ENCODE assay signal across 15 cellular contexts in genomic region chr5:306011-306805, GRCh38. TPM values are rescaled to one million over a fixed set of nuclear protein-coding genes. Genes with fewer than 3 reads are reported as not detected.
DNase-seq lines count a peak whose midpoint lies in the region; ATAC-seq and TF ChIP-seq lines count a peak whose summit lies in the region.
"Had no signal": no experiment of that assay in that cellular context is flagged by ENCODE, and none has a peak within 500 bp of the region (broad histone marks: within the 10 kb centered on the region; RNA-seq: fewer than 3 reads in every experiment).

No MANE protein-coding gene starts in this region.

- POLR2A ChIA-PET in WTC11 (lab: Charles Lee): no interaction called here

- peak; percentile 50 for DNase-seq in cardiac septum (ENCODE audit: low spot score)
- no peak for DNase-seq in left ventricle myocardium superior
- DNase-seq in WTC11 (ENCODE audit: low spot score): no peak
- no peak for DNase-seq in nephron progenitor cell
- no peak for DNase-seq in NCI-H2227 treated with DMSO at 0.1 percent for 48 hours (lab: John Stamatoyannopoulos, UW)
- no peak for DNase-seq in NOMO-1 (lab: John Stamatoyannopoulos, UW; ENCODE audit: unreplicated experiment in 2 of 2)
- DNase-seq: BE2C, GF-D8, NCI-H1436, NCI-H2029 treated with DMSO at 0.1 percent for 48 hours, NCI-H510A treated with DMSO at 0.1 percent for 48 hours, SJCRH30 had no signal

- CTCF ChIA-PET in WTC11 (lab: Charles Lee): interaction anchor here (1.9 kb wide), 1 partner anchor 11 kb away, joined by 7 read pairs; no protein-coding TSS in a partner anchor

- no peak for TF ChIP-seq CTCF in WTC11 (IDR thresholded peaks at IDR 0.05)
- TF ChIP-seq CTCF in nephron progenitor cell (IDR thresholded peaks at IDR 0.05): no peak

- H3K27me3 Mint-ChIP-seq in WTC11 (ENCODE audit: low read depth) (no peaks in the 10 kb centered on the region), nephron progenitor cell (ENCODE audit: low read depth, poor library complexity) (peaks cover 3% of the 10 kb centered on the region)
- H3K27me3 Mint-ChIP-seq: CD8-positive, alpha-beta memory T cell had no signal

- H3K4me3 Mint-ChIP-seq in WTC11: no peak overlapping the region
- H3K4me3 Mint-ChIP-seq in nephron progenitor cell: no peak overlapping the region

- peaks cover 42% of the 10 kb centered on the region for H3K4me1 Mint-ChIP-seq in WTC11
- peaks cover 61% of the 10 kb centered on the region for H3K4me1 Mint-ChIP-seq in nephron progenitor cell

- intact Hi-C loops in cardiac septum (cut with DNase I) (no loop called here), left ventricle myocardium superior (cut with micrococcal nuclease) (no loop called here)

- H3K27ac Mint-ChIP-seq in WTC11: peak overlapping the region; percentile 88
- peak overlapping the region; percentile 77 for H3K27ac Mint-ChIP-seq in nephron progenitor cell
- H3K27ac Mint-ChIP-seq: CD8-positive, alpha-beta memory T cell had no signal

- H3K9me3 Mint-ChIP-seq in WTC11 (no peaks in the 10 kb centered on the region), nephron progenitor cell (no peaks in the 10 kb centered on the region)
- H3K9me3 Mint-ChIP-seq: CD8-positive, alpha-beta memory T cell had no signal

- peaks cover 6% of the 10 kb centered on the region for H3K36me3 Mint-ChIP-seq in WTC11
- H3K36me3 Mint-ChIP-seq in nephron progenitor cell (ENCODE audit: low read depth): peaks cover 7% of the 10 kb centered on the region

- ATAC-seq in left ventricle myocardium superior (no peak), WTC11 (no peak), HG02870 (IDR thresholded peaks at IDR 0.05; ENCODE audit: unreplicated experiment) (no peak), HG03520 (IDR thresholded peaks at IDR 0.05; ENCODE audit: unreplicated experiment) (no peak)

TF ChIP-seq in WTC11, 78 proteins besides CTCF, POLR2A, EP300 and RAD21:
- TF ChIP-seq ZNF232 (CRISPR knock-in tag; IDR thresholded peaks at IDR 0.05) (no peak), ATF2 (CRISPR knock-in tag; IDR thresholded peaks at IDR 0.05; ENCODE audit: borderline replicate concordance, low read depth) (no peak)
TF ChIP-seq in WTC11: peak in this region for 0.

RNA-seq across cellular contexts. Expression of gene AHRR, which starts 15.3 kb away (rescaled TPM):
- 0.73 TPM for total RNA-seq in cardiac septum
- 2.1 TPM for total RNA-seq in left ventricle myocardium superior
- total RNA-seq in WTC11 (2021): 4.5 to 9.7 TPM (median 7.0 TPM) in 3 replicates

RNA-seq across cellular contexts. Expression of gene PDCD6, which starts 34.8 kb away (rescaled TPM):
- total RNA-seq in cardiac septum (39.6 TPM), left ventricle myocardium superior (33.3 TPM), WTC11 (2021) (80.4 to 86.8 TPM (median 83.6 TPM) in 3 replicates)
